ENCODE assay signal across 10 cellular contexts in the genomic region with DNA sequence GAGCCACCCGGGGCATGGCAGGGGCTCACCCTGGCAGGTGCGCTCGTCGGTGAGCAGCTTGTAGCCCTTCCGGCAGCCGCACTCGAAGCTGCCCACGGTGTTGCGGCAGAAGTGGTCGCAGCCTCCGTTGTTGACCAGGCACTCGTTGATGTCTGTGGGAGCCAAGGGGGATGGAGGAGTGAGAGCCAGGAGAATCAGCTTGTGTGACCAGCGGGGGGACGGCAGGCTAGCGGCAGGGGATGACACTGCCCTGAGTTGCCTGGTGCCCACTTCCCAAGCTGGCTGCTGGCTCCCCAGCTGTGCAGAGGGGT. TPM values are rescaled to one million over a fixed set of nuclear protein-coding genes. Genes with fewer than 3 reads are reported as not detected.
DNase-seq lines count a peak whose midpoint lies in the region; ATAC-seq, FAIRE-seq and TF ChIP-seq lines count a peak whose summit lies in the region.
"Had no signal": no experiment of that assay in that cellular context is flagged by ENCODE, and none has a peak within 500 bp of the region (broad histone marks: within the 10 kb centered on the region; RNA-seq: fewer than 3 reads in every experiment).

No MANE protein-coding gene starts in this region.

- no peak for TF ChIP-seq RAD21 in H1 (IDR thresholded peaks at IDR 0.05 in 1 of 2, conservative IDR thresholded peaks at IDR 0.05 in 1 of 2; ENCODE audit: low read depth in 2 of 2, low read length in 2 of 2)

- DNase-seq in NCI-H1417 (lab: John Stamatoyannopoulos, UW) (peak in 2 of 3 experiments; percentile 29 to 54), NCI-H1417 treated with DMSO at 0.1 percent for 48 hours (lab: John Stamatoyannopoulos, UW) (no peak), H1 (ENCODE audit: low read depth in 1 of 2, low spot score in 2 of 2) (no peak), ACHN (no peak), erythroblast (lab: John Stamatoyannopoulos, UW) (no peak)
- DNase-seq: DMS 273 treated with DMSO at 0.1 percent for 48 hours had no signal

- no peak overlapping the region for H3K9ac ChIP-seq in BLaER1 treated with 17β-estradiol and CSF1 and Interleukin-3, amounts not matched to agents 10 nM and 100 nM
- H3K9ac ChIP-seq in H1 (replicated peaks in 1 of 4; ENCODE audit: extremely low read depth in 1 of 4, low read depth in 3 of 4, low read length in 3 of 4) = no peak overlapping the region

- TF ChIP-seq EP300 in H1 (IDR thresholded peaks at IDR 0.05; ENCODE audit: borderline replicate concordance in 1 of 2, low read depth in 2 of 2, low read length in 2 of 2) = no peak

- no peak overlapping the region for H2BK20ac ChIP-seq in H1 (ENCODE audit: low read length)

- H2AK5ac ChIP-seq in H1 (ENCODE audit: low read depth, low read length) = no peak overlapping the region

- no peaks in the 10 kb centered on the region for H3K23me2 ChIP-seq in H1 (ENCODE audit: low read depth, low read length)

- ATAC-seq in HG03457 (IDR thresholded peaks at IDR 0.05; ENCODE audit: unreplicated experiment) = no peak

- H2BK15ac ChIP-seq in H1 (ENCODE audit: low read length) = peak overlapping the region; percentile 13; the same call in 1 of the 2 replicates

- no peak overlapping the region for H4K5ac ChIP-seq in H1 (ENCODE audit: insufficient read length, low read depth, low read length)

- no peak for FAIRE-seq in H1 (lab: Jason Lieb, UNC)
- FAIRE-seq: A549, D721Med had no signal

- no peak overlapping the region for H3K27ac ChIP-seq in BLaER1 treated with 17β-estradiol and CSF1 and Interleukin-3, amounts not matched to agents 10 nM and 100 nM
- H3K27ac ChIP-seq in H1 (ENCODE audit: low read depth, low read length) = no peak overlapping the region
- H3K27ac ChIP-seq: A549 had no signal

- TF ChIP-seq POLR2A in H1 (IDR thresholded peaks at IDR 0.05; ENCODE audit: control extremely low read depth in 1 of 2, low read depth in 2 of 2, low read length in 2 of 2) (no peak), erythroblast (IDR thresholded peaks at IDR 0.05; ENCODE audit: low read length) (no peak)

- CTCF ChIA-PET in H1 (lab: Charles Lee; ENCODE audit: partially characterized antibody) = interaction anchor here (0.6 to 26.8 kb wide), 50 partner anchors 11 to 1380 kb away, joined by 3 to 388 read pairs (median 5); partner anchors contain the start of genes SCUBE1 and TTLL12

- no peak overlapping the region for H3K18ac ChIP-seq in H1 (ENCODE audit: extremely low read depth, low read length)

- no peaks in the 10 kb centered on the region for H3K36me3 ChIP-seq in BLaER1 treated with 17β-estradiol and CSF1 and Interleukin-3, amounts not matched to agents 10 nM and 100 nM
- H3K36me3 ChIP-seq in H1 (ENCODE audit: control insufficient read depth in 2 of 4, insufficient read depth in 4 of 4, low read length in 3 of 4) = no peaks in the 10 kb centered on the region

- POLR2A ChIA-PET in H1 (lab: Charles Lee; ENCODE audit: partially characterized antibody) = no interaction called here

- no peak overlapping the region for H2BK120ac ChIP-seq in H1 (replicated peaks; ENCODE audit: low read depth, low read length)

- H3K56ac ChIP-seq in H1 (replicated peaks; ENCODE audit: insufficient read length, low read depth, low read length) = no peak overlapping the region

- H4K91ac ChIP-seq in H1 (replicated peaks; ENCODE audit: insufficient read length, low read length) = peak overlapping the region; percentile 5

- no peak overlapping the region for H2BK12ac ChIP-seq in H1 (ENCODE audit: low read depth, low read length)

- peak overlapping the region; percentile 16; the same call in 1 of the 2 replicates for H4K8ac ChIP-seq in H1 (ENCODE audit: extremely low read depth, insufficient read depth, low read length)

- H3K4ac ChIP-seq in H1 (replicated peaks; ENCODE audit: insufficient read length, low read depth, low read length) = no peak overlapping the region

- in situ Hi-C loops in ACHN (cut with HindIII; ENCODE audit: low pct_ligation_motif_present, low pct_unique_long_range_greater_than_20kb, low sequenced_read_pairs) = no loop called here

- no peaks in the 10 kb centered on the region for H3K79me2 ChIP-seq in H1 (ENCODE audit: control insufficient read depth in 1 of 2, insufficient read depth in 2 of 2, low read length in 2 of 2)

- no peak overlapping the region for H2AFZ ChIP-seq in H1 (ENCODE audit: low read length)

- WGBS in H1 (ENCODE audit: extremely low coverage in 1 of 2, insufficient coverage in 1 of 2, insufficient read length in 1 of 2, insufficient replicate concordance in 2 of 2, low coverage in 1 of 2, low lambda C conversion rate in 2 of 2, missing lambda C conversion rate in 1 of 2), 2 experiments = 86% methylated on average over 15 of the region's 15 CpGs; no CpG with 5 or more reads in 1 of the 2 experiments

- H3K27me3 ChIP-seq in BLaER1 treated with 17β-estradiol and CSF1 and Interleukin-3, amounts not matched to agents 10 nM and 100 nM = no peaks in the 10 kb centered on the region
- H3K27me3 ChIP-seq in H1 (replicated peaks in 1 of 4; ENCODE audit: control insufficient read depth in 3 of 4, extremely low read depth in 1 of 4, insufficient read depth in 3 of 4, low read length in 3 of 4) = no peaks in the 10 kb centered on the region

- H4K20me1 ChIP-seq in BLaER1 treated with 17β-estradiol and CSF1 and Interleukin-3, amounts not matched to agents 10 nM and 100 nM = peaks cover 0 to 13% (median 0%) of the 10 kb centered on the region in 11 experiments; a peak in 2 of 22 replicates
- no peaks in the 10 kb centered on the region for H4K20me1 ChIP-seq in H1 (replicated peaks in 1 of 2; ENCODE audit: control insufficient read depth in 1 of 2, insufficient read depth in 2 of 2, low read length in 2 of 2)

- H2BK5ac ChIP-seq in H1 (ENCODE audit: low read depth, low read length) = no peak overlapping the region

- H3K14ac ChIP-seq in H1 (ENCODE audit: insufficient read length) = no peak overlapping the region

- H3K4me2 ChIP-seq in BLaER1 treated with 17β-estradiol and CSF1 and Interleukin-3, amounts not matched to agents 10 nM and 100 nM = peak overlapping the region in 8 of 11 experiments; percentile 48 to 78 (median 70); a peak in 9 of 22 replicates
- H3K4me2 ChIP-seq in H1 (ENCODE audit: insufficient read depth in 1 of 2, low read depth in 2 of 2, low read length in 2 of 2) = peak overlapping the region in 1 of 2 experiments; percentile 90; a peak in 1 of 4 replicates
- H3K4me2 ChIP-seq: A549 had no signal

- H3K23ac ChIP-seq in H1 (ENCODE audit: insufficient read length) = no peak overlapping the region

- TF ChIP-seq CTCF in H1 (IDR thresholded peaks at IDR 0.05; ENCODE audit: control extremely low read depth in 1 of 3, insufficient read depth in 1 of 3, low read depth in 1 of 3, low read length in 3 of 3) = no peak

- H3K79me1 ChIP-seq in H1 (ENCODE audit: low read depth, low read length) = no peaks in the 10 kb centered on the region

- H3K4me3 ChIP-seq in BLaER1 treated with 17β-estradiol and CSF1 and Interleukin-3, amounts not matched to agents 10 nM and 100 nM = no peak overlapping the region
- no peak overlapping the region for H3K4me3 ChIP-seq in H1 (ENCODE audit: extremely low read depth in 1 of 4, insufficient read depth in 2 of 4, low read depth in 3 of 4, low read length in 4 of 4)
- H3K4me3 ChIP-seq: A549 had no signal

- H3K4me1 ChIP-seq in BLaER1 treated with 17β-estradiol and CSF1 and Interleukin-3, amounts not matched to agents 10 nM and 100 nM = peaks cover 14 to 60% (median 45%) of the 10 kb centered on the region in 10 experiments
- peaks cover 0 to 16% (median 11%) of the 10 kb centered on the region in 4 experiments; a peak in 6 of 7 replicates for H3K4me1 ChIP-seq in H1 (replicated peaks in 1 of 4; ENCODE audit: control insufficient read depth in 3 of 4, insufficient read depth in 4 of 4, low read length in 3 of 4)
- H3K4me1 ChIP-seq: A549 had no signal

- no peaks in the 10 kb centered on the region for H3K9me3 ChIP-seq in BLaER1 treated with 17β-estradiol and CSF1 and Interleukin-3, amounts not matched to agents 10 nM and 100 nM (replicated peaks in 1 of 11)
- H3K9me3 ChIP-seq in H1 (ENCODE audit: insufficient read depth in 2 of 2, low read depth in 1 of 2, low read length in 1 of 2) = no peaks in the 10 kb centered on the region
- H3K9me3 ChIP-seq: A549 had no signal

TF ChIP-seq in H1, 55 proteins besides CTCF, POLR2A, EP300 and RAD21:
- no peak for TF ChIP-seq EZH2 (IDR thresholded peaks at IDR 0.05; ENCODE audit: low read depth, low read length, severe bottlenecking)
- TF ChIP-seq SIX5 (IDR thresholded peaks at IDR 0.05; ENCODE audit: low read depth, low read length) = no peak
- TF ChIP-seq POLR2AphosphoS5 (IDR thresholded peaks at IDR 0.05; ENCODE audit: low read depth, low read length) = no peak
- TF ChIP-seq RBBP5 (IDR thresholded peaks at IDR 0.05; ENCODE audit: borderline replicate concordance, low read depth, low read length) = no peak
- no peak for TF ChIP-seq USF2 (IDR thresholded peaks at IDR 0.05; ENCODE audit: low read length)
- no peak for TF ChIP-seq FOSL1 (IDR thresholded peaks at IDR 0.05; ENCODE audit: insufficient read depth, low read depth, low read length)
- TF ChIP-seq POU5F1 (IDR thresholded peaks at IDR 0.05; ENCODE audit: low read depth, low read length) = no peak

RNA-seq across cellular contexts. Expression of gene TTLL12, which starts 44.7 kb away (rescaled TPM):
- 124 and 125 TPM in 2 replicates for total RNA-seq in H1 (2021; fragmentation: NEBNext Ultra II Directional; extraction: Animal tissue kit (Norgen Biotek cat#: 25700))
- 101 and 152 TPM in 2 replicates for polyA plus RNA-seq in H1 (2011; rRNA removed)
- polyA plus RNA-seq in H1 (2011; cell fraction: cytosol; rRNA removed) = 63.8 TPM
- 119 TPM for polyA plus RNA-seq in H1 (2011; cell fraction: nucleus; rRNA removed)
- 78.9 to 105 TPM (median 98.6 TPM) in 4 replicates for polyA plus RNA-seq in H1 (2012, experiment 1 of 2)
- polyA plus RNA-seq in H1 (2012, experiment 2 of 2) = 117 TPM
- polyA plus RNA-seq in H1 (2013, experiment 1 of 2) = 71.1 TPM
- 74.2 TPM for polyA plus RNA-seq in H1 (2013, experiment 2 of 2)
- polyA minus RNA-seq in H1 (2011; rRNA and poly(A)+ RNA removed) = 50.6 and 56.1 TPM in 2 replicates
- polyA minus RNA-seq in H1 (2011; cell fraction: cytosol; rRNA and poly(A)+ RNA removed) = 63.1 TPM
- polyA minus RNA-seq in H1 (2011; cell fraction: nucleus; rRNA and poly(A)+ RNA removed) = 34.2 TPM

Comparison
In these comparisons a context has a peak if more than half of its experiments do, and no peak if none do; other contexts are left out.
1. DNase-seq: peak in NCI-H1417 (2 of 3); none in NCI-H1417 treated with DMSO at 0.1 percent for 48 hours (single experiment), H1 (0 of 2), ACHN (single experiment) and erythroblast (0 of 2).